8 cellular contexts compared by ENCODE assay signal in the genomic region with DNA sequence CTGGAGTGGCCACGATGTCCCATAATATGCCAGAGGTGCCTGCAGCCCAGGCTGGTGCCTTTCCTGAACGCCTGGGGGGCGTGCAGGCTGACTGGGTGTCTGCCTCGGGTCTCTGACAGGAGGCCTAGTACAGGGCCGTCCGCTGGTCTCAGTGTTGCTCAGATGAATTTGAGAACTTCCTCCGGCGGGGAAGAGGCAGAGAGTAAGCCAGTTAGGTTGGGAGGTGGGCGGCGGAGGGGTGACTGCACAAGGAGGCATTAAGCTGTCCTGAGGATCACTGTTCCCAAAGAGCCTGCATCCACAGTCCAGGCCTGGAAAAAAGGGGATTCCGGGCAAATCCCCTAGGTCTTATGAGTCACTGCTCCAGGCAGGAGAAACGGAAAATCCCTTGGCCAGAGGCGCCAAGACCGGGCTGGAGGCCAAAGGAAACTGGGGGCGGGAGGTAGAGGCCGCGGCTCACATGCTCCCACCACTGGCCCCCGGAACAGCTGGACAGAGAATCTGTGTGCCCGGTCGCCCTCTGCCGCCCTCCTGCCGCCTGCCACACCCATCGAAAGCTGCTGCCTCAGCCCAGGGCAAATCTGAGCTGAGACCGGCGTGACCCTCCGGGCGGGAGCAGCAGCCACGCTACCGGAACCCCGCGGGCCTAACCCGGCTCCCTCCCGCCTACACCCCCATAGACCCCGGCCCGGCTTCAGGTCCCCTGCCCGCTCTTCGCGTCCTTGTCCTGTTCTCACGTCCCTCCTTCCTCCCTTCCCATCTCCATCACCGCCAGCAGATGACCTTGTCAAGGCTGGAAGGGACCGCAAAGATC. TPM values are rescaled to one million over a fixed set of nuclear protein-coding genes. Genes with fewer than 3 reads are reported as not detected.
DNase-seq lines count a peak whose midpoint lies in the region; ATAC-seq and TF ChIP-seq lines count a peak whose summit lies in the region.

No MANE protein-coding gene starts in this region.

- intact Hi-C loops in left colon (cut with DNase I, micrococcal nuclease) (no loop called here), spleen (cut with DNase I; ENCODE audit: low total_unique reads) (no loop called here)

- TF ChIP-seq CTCF in AG09309 (IDR thresholded peaks at IDR 0.05; ENCODE audit: control insufficient read depth, insufficient read depth, low read depth, low read length, missing control alignments) = no peak
- TF ChIP-seq CTCF in SU-DHL-6 (IDR thresholded peaks at IDR 0.05; ENCODE audit: insufficient read depth, low read length, poor library complexity, severe bottlenecking) = no peak
- no peak for TF ChIP-seq CTCF in coronary artery (IDR thresholded peaks at IDR 0.05)
- peak in 1 of 11 experiments; percentile 22 for TF ChIP-seq CTCF in spleen (IDR thresholded peaks at IDR 0.05 in 8 of 11, conservative IDR thresholded peaks at IDR 0.05 in 3 of 11)

- H3K4me3 ChIP-seq in AG09309 (ENCODE audit: control insufficient read depth, low read depth, low read length) = peak overlapping the region; percentile 52
- H3K4me3 ChIP-seq in SU-DHL-6 (ENCODE audit: insufficient read depth, low read length, poor library complexity, severe bottlenecking) = no peak overlapping the region
- peak overlapping the region; percentile 91 for H3K4me3 ChIP-seq in coronary artery
- peak overlapping the region; percentile 49 to 76 (median 70) for H3K4me3 ChIP-seq in spleen

- no peaks in the 10 kb centered on the region for H3K79me2 ChIP-seq in SU-DHL-6 (ENCODE audit: insufficient read depth, low read length)

- H4K20me1 ChIP-seq in SU-DHL-6 (ENCODE audit: low read depth, low read length) = no peaks in the 10 kb centered on the region

- H3K9me2 ChIP-seq in SU-DHL-6 (replicated peaks; ENCODE audit: insufficient read depth, low read length) = no peaks in the 10 kb centered on the region

- no peaks in the 10 kb centered on the region for H3F3A ChIP-seq in SU-DHL-6 (ENCODE audit: insufficient read depth)

- H3K27ac ChIP-seq in SU-DHL-6 (ENCODE audit: low read depth, low read length) (no peak overlapping the region), coronary artery (peak overlapping the region; percentile 96 to 97), spleen (peak overlapping the region; percentile 76 to 94 (median 90))

- TF ChIP-seq POLR2A in spleen (IDR thresholded peaks at IDR 0.05) = no peak

- H3K9ac ChIP-seq in SU-DHL-6 (ENCODE audit: low read length) = no peak overlapping the region

- peak overlapping the region; percentile 38 for H2AFZ ChIP-seq in SU-DHL-6 (ENCODE audit: low read depth, low read length, severe bottlenecking)

- H3K4me2 ChIP-seq in SU-DHL-6 (ENCODE audit: low read depth, low read length, poor library complexity, severe bottlenecking) = peak overlapping the region; percentile 33

- no peaks in the 10 kb centered on the region for H3K9me3 ChIP-seq in SU-DHL-6 (ENCODE audit: insufficient read depth, low read length)
- H3K9me3 ChIP-seq in spleen = no peaks in the 10 kb centered on the region

- whole genome bisulfite sequencing in spleen, 5 donors = 7 to 24% (median 12%) methylated on average over 34 to 41 of the region's 41 CpGs

- H3K27me3 ChIP-seq in SU-DHL-6 (ENCODE audit: low read length) (no peaks in the 10 kb centered on the region), spleen (replicated peaks in 1 of 7) (peaks cover 0 to 44% (median 6%) of the 10 kb centered on the region in 7 donors)

- H3K36me3 ChIP-seq in SU-DHL-6 (ENCODE audit: low read length) (no peaks in the 10 kb centered on the region), spleen (peaks cover 0 to 36% (median 11%) of the 10 kb centered on the region in 6 donors)

- peaks cover 32 to 75% (median 71%) of the 10 kb centered on the region in 6 donors for H3K4me1 ChIP-seq in spleen

- ATAC-seq in left colon (peak; percentile 37), GM21360 (IDR thresholded peaks at IDR 0.05; ENCODE audit: unreplicated experiment) (no peak)

- DNase-seq in AG09309 (ENCODE audit: low read depth) (peak; percentile 77), GOT3 (lab: John Stamatoyannopoulos, UW) (peak; percentile 92), coronary artery (ENCODE audit: low spot score) (peak; percentile 98), left colon (peak; percentile 81 to 92), spleen (peak; percentile 89), GDM1 (lab: John Stamatoyannopoulos, UW) (no peak)

RNA-seq across cellular contexts. Expression of gene TRIM47, which starts 1.2 kb away (rescaled TPM):
- total RNA-seq in left colon (10 to 100 TPM; 44.8 to 61.8 TPM), spleen (10 to 100 TPM; 30.8 to 73.8 (median 38.5) TPM)
- polyA plus RNA-seq in spleen = 10 to 100 TPM; 28.1 to 42.0 (median 28.4) TPM

RNA-seq across cellular contexts. Expression of gene TRIM65, which starts 19.6 kb away (rescaled TPM):
- total RNA-seq in left colon (10 to 100 TPM; 15.0 to 18.7 TPM), spleen (10 to 100 TPM; 20.0 to 26.5 (median 23.5) TPM)
- 10 to 100 TPM in 2 of 3 donors, 1 to 10 TPM in 1; 9.0 to 28.2 (median 11.6) TPM for polyA plus RNA-seq in spleen

RNA-seq across cellular contexts. Expression of gene WBP2, which starts 22.0 kb away (rescaled TPM):
- 100 to 1,000 TPM in 1 of 2 donors, 10 to 100 TPM in 1; 96.5 to 105 TPM for total RNA-seq in left colon
- 100 to 1,000 TPM in 4 of 7 donors, 10 to 100 TPM in 3; 46.7 to 144 (median 125) TPM for total RNA-seq in spleen
- 100 to 1,000 TPM in 1 of 3 donors, 10 to 100 TPM in 2; 70.2 to 104 (median 74.1) TPM for polyA plus RNA-seq in spleen

RNA-seq across cellular contexts. Expression of gene MRPL38, which starts 27.5 kb away (rescaled TPM):
- total RNA-seq in left colon (100 to 1,000 TPM in 1 of 2 donors, 10 to 100 TPM in 1; 84.2 to 111 TPM), spleen (10 to 100 TPM; 40.1 to 90.6 (median 74.7) TPM)
- 10 to 100 TPM; 59.3 to 90.3 (median 80.8) TPM for polyA plus RNA-seq in spleen

RNA-seq across cellular contexts. Expression of gene UNC13D, which starts 32.9 kb away (rescaled TPM):
- total RNA-seq in left colon (10 to 100 TPM; 20.5 to 31.0 TPM), spleen (100 to 1,000 TPM in 6 of 7 donors, 10 to 100 TPM in 1; 87.1 to 187 (median 129) TPM)
- polyA plus RNA-seq in spleen = 10 to 100 TPM; 36.4 to 86.1 (median 53.0) TPM
